16 cellular contexts compared by ENCODE assay signal in the genomic region with DNA sequence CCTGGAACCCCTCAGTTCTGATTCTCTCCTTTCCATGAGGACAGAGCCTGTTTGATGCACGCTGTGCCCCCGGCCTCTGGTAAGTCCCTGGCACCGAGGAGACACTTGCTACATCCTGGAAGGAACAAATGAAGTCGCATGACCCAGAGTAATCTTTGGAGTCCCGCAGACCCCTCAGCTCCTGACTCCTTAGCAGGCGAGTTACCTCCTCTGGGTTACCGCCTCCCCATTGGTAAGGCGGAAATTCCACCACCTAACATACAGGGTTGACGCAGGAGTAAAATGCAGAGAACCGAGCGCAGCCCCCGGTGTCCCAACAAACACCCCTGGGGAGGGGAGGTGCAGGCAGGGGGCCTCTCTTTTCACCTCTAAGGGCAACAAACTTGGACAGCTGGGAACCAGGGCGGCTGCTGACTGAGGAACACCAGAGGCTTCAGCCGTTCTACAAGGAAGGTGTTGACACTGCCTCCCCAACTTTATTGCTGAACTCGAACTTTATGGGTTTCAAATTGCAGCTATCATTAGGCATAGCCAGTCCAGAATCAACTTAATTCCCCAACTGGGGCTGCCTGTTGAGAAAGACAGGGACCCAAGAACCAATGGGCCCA.
"Had no signal": no experiment of that assay in that cellular context is flagged by ENCODE, and none has a peak within 500 bp of the region (broad histone marks: within the 10 kb centered on the region; RNA-seq: fewer than 3 reads in every experiment).

No MANE protein-coding gene starts in this region.

- H3K36me3 ChIP-seq: uterus had no signal

- H3K4me3 ChIP-seq: body of pancreas, lung, stomach, thyroid gland, uterus had no signal

- H3K27ac ChIP-seq: thyroid gland, uterus had no signal

- DNase-seq: activated CD4-positive, alpha-beta T cell treated with anti-CD3 and anti-CD28 coated beads, Interleukin-2, amount 50 U/mL, for 1 hour; activated naive CD4-positive, alpha-beta T cell treated with anti-CD3 and anti-CD28 coated beads, Interleukin-2, amount 10 ng/mL, durations not matched to agents 7 days and 5 days; activated T-cell treated with anti-CD3 and anti-CD28 coated beads for 4 hours; amniotic stem cell; body of pancreas; hypothalamus; kidney glomerular epithelial cell; natural killer cell; stimulated activated CD4-positive, alpha-beta T cell treated with anti-CD3 and anti-CD28 coated beads, Interleukin-4, amount 100 ng/mL, for 24 hours; stomach; thyroid gland; uterus had no signal

- H3K9me3 Mint-ChIP-seq: activated naive CD4-positive, alpha-beta T cell treated with anti-CD3 and anti-CD28 coated beads, Interleukin-2, amount 10 ng/mL, durations not matched to agents 7 days and 5 days; activated T-helper 17 cell treated with anti-CD3 and anti-CD28 coated beads, Interleukin-2, amount 50 U/mL, for 72 hours; dendritic cell treated with granulocyte-macrophage colony-stimulating factor and Interleukin-4, amounts not matched to agents 40 ng/mL and 50 ng/mL, for 4 days; natural killer cell; T-helper 1 cell treated with Interleukin-12 subunit alpha and Interleukin-12 subunit beta and Interleukin-4 antibody, amounts not matched to agents 30 μg/mL and 1 μg/mL, for 36 hours had no signal

- H3K27me3 ChIP-seq: body of pancreas, thyroid gland, uterus had no signal

- H3K4me3 Mint-ChIP-seq: activated naive CD4-positive, alpha-beta T cell treated with anti-CD3 and anti-CD28 coated beads, Interleukin-2, amount 10 ng/mL, durations not matched to agents 7 days and 5 days; activated T-helper 17 cell treated with anti-CD3 and anti-CD28 coated beads, Interleukin-2, amount 50 U/mL, for 72 hours; dendritic cell treated with granulocyte-macrophage colony-stimulating factor and Interleukin-4, amounts not matched to agents 40 ng/mL and 50 ng/mL, for 4 days; natural killer cell; T-helper 1 cell treated with Interleukin-12 subunit alpha and Interleukin-12 subunit beta and Interleukin-4 antibody, amounts not matched to agents 30 μg/mL and 1 μg/mL, for 36 hours had no signal

- H3K27ac Mint-ChIP-seq: activated naive CD4-positive, alpha-beta T cell treated with anti-CD3 and anti-CD28 coated beads, Interleukin-2, amount 10 ng/mL, durations not matched to agents 7 days and 5 days; dendritic cell treated with granulocyte-macrophage colony-stimulating factor and Interleukin-4, amounts not matched to agents 40 ng/mL and 50 ng/mL, for 4 days; natural killer cell; T-helper 1 cell treated with Interleukin-12 subunit alpha and Interleukin-12 subunit beta and Interleukin-4 antibody, amounts not matched to agents 30 μg/mL and 1 μg/mL, for 36 hours had no signal

- ATAC-seq: activated T-helper 17 cell treated with anti-CD3 and anti-CD28 coated beads, Interleukin-2, amount 50 U/mL, for 72 hours; body of pancreas; natural killer cell had no signal

- H3K27me3 Mint-ChIP-seq: activated T-helper 17 cell treated with anti-CD3 and anti-CD28 coated beads, Interleukin-2, amount 50 U/mL, for 72 hours had no signal

- H3K4me1 ChIP-seq: uterus had no signal

- H3K9me3 ChIP-seq: body of pancreas, stomach, thyroid gland, uterus had no signal
